In the genomic region with DNA sequence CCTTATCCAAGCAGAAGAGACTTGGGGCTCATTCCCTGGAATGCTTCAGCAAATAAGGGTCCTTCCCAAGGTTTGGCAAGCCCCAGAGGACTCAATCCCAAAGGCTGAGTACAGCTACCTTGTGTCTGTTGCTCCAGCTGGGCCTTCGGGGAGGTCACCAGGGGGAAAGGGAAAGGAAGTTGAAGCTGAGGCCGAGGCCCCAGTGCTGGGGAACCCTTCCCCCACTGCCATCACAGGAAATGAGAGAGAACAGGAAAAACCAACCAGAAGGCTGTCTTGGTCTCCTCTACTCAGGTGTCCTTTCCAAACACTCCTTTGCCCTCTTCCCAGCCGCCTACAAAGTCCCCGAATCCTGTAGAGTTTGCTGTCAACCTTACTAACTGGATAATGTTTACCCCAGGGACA, we compare ENCODE assay signal across 1 cellular context.
A peak's percentile ranks its signal among the peaks of the same experiment; 100 is the strongest.
TF ChIP-seq lines count a peak whose summit lies in the region.

No MANE protein-coding gene starts in this region.

TF ChIP-seq in endothelial cell of umbilical vein, 7 proteins besides CTCF, POLR2A, EP300 and RAD21:
- TF ChIP-seq JUN (IDR thresholded peaks at IDR 0.05; ENCODE audit: borderline replicate concordance, insufficient read depth, insufficient read length, low read depth) (no peak), FOS (IDR thresholded peaks at IDR 0.05; ENCODE audit: borderline replicate concordance, insufficient read depth, low read length) (peak; percentile 45), POLR2AphosphoS5 (IDR thresholded peaks at IDR 0.05; ENCODE audit: insufficient read depth, low read depth, low read length) (peak; percentile 39)
